In the genomic region with DNA sequence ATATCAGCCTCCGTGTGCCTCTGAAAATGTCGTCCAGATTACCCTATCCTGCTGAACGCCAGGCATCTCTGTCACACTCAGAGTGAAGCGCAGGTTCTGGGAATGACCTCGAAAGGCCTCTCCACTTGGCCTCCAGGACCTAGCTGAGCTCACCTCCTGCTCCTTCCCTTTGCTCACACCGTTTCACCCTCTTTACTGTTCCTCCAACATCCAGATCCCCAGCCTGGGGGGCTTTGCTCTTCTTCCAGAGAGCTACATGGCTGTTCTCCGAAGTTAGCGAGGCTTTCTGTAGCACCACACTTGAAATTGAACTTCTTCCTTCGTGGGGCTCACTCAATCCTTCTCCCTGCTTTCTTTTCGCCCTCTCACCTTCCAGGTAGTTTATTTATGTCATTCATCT, we compare ENCODE assay signal across 1 cellular context.
TF ChIP-seq lines count a peak whose summit lies in the region.

No MANE protein-coding gene starts in this region.

TF ChIP-seq in K562, 482 proteins besides CTCF, POLR2A, EP300 and RAD21:
- TF ChIP-seq ZNF143 (CRISPR knock-in tag; IDR thresholded peaks at IDR 0.05), result no peak
- TF ChIP-seq MTA2 (IDR thresholded peaks at IDR 0.05; ENCODE audit: low read depth), result no peak
- no peak for TF ChIP-seq MEF2A (IDR thresholded peaks at IDR 0.05; ENCODE audit: control insufficient read depth, low read depth, low read length)
- TF ChIP-seq ATF7 (IDR thresholded peaks at IDR 0.05), result no peak
- TF ChIP-seq ZNF311 (CRISPR knock-in tag; IDR thresholded peaks at IDR 0.05), result no peak
- TF ChIP-seq, protein P1, sequence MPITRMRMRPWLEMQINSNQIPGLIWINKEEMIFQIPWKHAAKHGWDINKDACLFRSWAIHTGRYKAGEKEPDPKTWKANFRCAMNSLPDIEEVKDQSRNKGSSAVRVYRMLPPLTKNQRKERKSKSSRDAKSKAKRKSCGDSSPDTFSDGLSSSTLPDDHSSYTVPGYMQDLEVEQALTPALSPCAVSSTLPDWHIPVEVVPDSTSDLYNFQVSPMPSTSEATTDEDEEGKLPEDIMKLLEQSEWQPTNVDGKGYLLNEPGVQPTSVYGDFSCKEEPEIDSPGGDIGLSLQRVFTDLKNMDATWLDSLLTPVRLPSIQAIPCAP (CRISPR knock-in tag; IDR thresholded peaks at IDR 0.05; ENCODE audit: borderline replicate concordance), result no peak
- no peak for TF ChIP-seq ZNF583 (CRISPR knock-in tag; IDR thresholded peaks at IDR 0.05)
- TF ChIP-seq HDAC1 (IDR thresholded peaks at IDR 0.05), result no peak
- TF ChIP-seq CBX2 (IDR thresholded peaks at IDR 0.05; ENCODE audit: insufficient read depth, low read length, poor library complexity, severe bottlenecking), result no peak
- TF ChIP-seq MAFG (tag; conservative IDR thresholded peaks at IDR 0.05), result no peak
- no peak for TF ChIP-seq MYBL2 (IDR thresholded peaks at IDR 0.05; ENCODE audit: low read depth)
- TF ChIP-seq MYBL2 (CRISPR knock-in tag; IDR thresholded peaks at IDR 0.05; ENCODE audit: borderline replicate concordance), result no peak
- no peak for TF ChIP-seq ZNF444 (CRISPR knock-in tag; IDR thresholded peaks at IDR 0.05)
- TF ChIP-seq, protein P2, sequence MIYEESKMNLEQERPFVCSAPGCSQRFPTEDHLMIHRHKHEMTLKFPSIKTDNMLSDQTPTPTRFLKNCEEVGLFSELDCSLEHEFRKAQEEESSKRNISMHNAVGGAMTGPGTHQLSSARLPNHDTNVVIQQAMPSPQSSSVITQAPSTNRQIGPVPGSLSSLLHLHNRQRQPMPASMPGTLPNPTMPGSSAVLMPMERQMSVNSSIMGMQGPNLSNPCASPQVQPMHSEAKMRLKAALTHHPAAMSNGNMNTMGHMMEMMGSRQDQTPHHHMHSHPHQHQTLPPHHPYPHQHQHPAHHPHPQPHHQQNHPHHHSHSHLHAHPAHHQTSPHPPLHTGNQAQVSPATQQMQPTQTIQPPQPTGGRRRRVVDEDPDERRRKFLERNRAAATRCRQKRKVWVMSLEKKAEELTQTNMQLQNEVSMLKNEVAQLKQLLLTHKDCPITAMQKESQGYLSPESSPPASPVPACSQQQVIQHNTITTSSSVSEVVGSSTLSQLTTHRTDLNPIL (CRISPR knock-in tag; IDR thresholded peaks at IDR 0.05), result no peak
- TF ChIP-seq, protein P3, sequence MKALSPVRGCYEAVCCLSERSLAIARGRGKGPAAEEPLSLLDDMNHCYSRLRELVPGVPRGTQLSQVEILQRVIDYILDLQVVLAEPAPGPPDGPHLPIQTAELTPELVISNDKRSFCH (CRISPR knock-in tag; IDR thresholded peaks at IDR 0.05), result no peak
- TF ChIP-seq, protein P3 (tag; IDR thresholded peaks at IDR 0.05), result no peak
- no peak for TF ChIP-seq HBP1 (CRISPR knock-in tag; IDR thresholded peaks at IDR 0.05)
- TF ChIP-seq, protein P4, sequence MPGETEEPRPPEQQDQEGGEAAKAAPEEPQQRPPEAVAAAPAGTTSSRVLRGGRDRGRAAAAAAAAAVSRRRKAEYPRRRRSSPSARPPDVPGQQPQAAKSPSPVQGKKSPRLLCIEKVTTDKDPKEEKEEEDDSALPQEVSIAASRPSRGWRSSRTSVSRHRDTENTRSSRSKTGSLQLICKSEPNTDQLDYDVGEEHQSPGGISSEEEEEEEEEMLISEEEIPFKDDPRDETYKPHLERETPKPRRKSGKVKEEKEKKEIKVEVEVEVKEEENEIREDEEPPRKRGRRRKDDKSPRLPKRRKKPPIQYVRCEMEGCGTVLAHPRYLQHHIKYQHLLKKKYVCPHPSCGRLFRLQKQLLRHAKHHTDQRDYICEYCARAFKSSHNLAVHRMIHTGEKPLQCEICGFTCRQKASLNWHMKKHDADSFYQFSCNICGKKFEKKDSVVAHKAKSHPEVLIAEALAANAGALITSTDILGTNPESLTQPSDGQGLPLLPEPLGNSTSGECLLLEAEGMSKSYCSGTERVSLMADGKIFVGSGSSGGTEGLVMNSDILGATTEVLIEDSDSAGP (CRISPR knock-in tag; IDR thresholded peaks at IDR 0.05), result no peak
TF ChIP-seq in K562: peak in this region for 0.
